9 cellular contexts compared by ENCODE assay signal in the genomic region with DNA sequence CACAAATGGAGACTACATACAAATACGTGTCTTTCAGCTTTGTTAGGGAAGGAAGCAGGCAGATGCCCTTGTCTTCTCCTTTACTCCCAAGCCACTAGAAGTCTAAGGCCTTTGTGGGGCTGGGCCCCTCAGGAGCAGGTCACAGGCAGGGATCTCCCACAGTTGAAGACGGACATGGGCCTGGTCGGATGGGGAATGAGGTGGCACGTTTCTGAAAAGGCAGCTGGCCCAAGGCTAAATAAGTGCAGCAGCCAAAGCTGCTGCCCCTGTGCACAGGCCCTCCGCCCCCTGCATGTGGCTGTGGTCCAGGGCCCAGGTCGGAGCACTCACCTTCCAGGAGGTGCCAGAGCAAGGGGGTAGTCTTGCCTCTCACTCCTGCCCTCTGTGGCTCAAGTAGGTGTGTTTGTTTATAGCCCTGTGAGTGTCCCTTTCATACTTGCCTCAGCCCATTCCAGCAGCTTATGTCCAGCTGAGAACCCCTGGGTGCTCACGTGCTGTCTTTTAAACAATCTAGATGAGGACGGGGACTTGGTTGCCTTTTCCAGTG. TPM values are rescaled to one million over a fixed set of nuclear protein-coding genes. Genes with fewer than 3 reads are reported as not detected.
DNase-seq lines count a peak whose midpoint lies in the region; ATAC-seq, FAIRE-seq and TF ChIP-seq lines count a peak whose summit lies in the region.
"Had no signal": no experiment of that assay in that cellular context is flagged by ENCODE, and none has a peak within 500 bp of the region (broad histone marks: within the 10 kb centered on the region; RNA-seq: fewer than 3 reads in every experiment).

No MANE protein-coding gene starts in this region.

- TF ChIP-seq CTCF in mammary epithelial cell (conservative IDR thresholded peaks at IDR 0.05 in 1 of 2, IDR thresholded peaks at IDR 0.05 in 1 of 2; ENCODE audit: extremely low read depth in 1 of 2, insufficient read depth in 1 of 2, low read depth in 1 of 2, low read length in 2 of 2): no peak

- peak overlapping the region; percentile 91 for H3K4me3 Mint-ChIP-seq in stimulated activated naive CD8-positive, alpha-beta T cell treated with anti-CD3 and anti-CD28 coated beads, Interleukin-15, Interleukin-2, amounts not matched to agents 100 ng/mL and 50 ng/mL, for 24 hours

- no peaks in the 10 kb centered on the region for H3K9me3 Mint-ChIP-seq in stimulated activated naive CD8-positive, alpha-beta T cell treated with anti-CD3 and anti-CD28 coated beads, Interleukin-15, Interleukin-2, amounts not matched to agents 100 ng/mL and 50 ng/mL, for 24 hours

- WGBS in mammary epithelial cell (ENCODE audit: low coverage, missing lambda C conversion rate): 25% methylated on average over 5 of the region's 8 CpGs
- 39 to 43% methylated on average over 8 of the region's 8 CpGs for WGBS in aorta, 2 donors

- no peaks in the 10 kb centered on the region for H4K20me1 ChIP-seq in mammary epithelial cell (ENCODE audit: insufficient read depth, low read length)

- H3K4me1 ChIP-seq in mammary epithelial cell (ENCODE audit: insufficient read depth, low read length): peaks cover 36% of the 10 kb centered on the region
- H3K4me1 ChIP-seq in mucosa of stomach (ENCODE audit: control insufficient read depth, insufficient read depth, low read length): peaks cover 64% of the 10 kb centered on the region
- H3K4me1 ChIP-seq in aorta (ENCODE audit: control insufficient read depth in 1 of 2, insufficient read depth in 2 of 2, low read length in 2 of 2): no peaks in the 10 kb centered on the region

- H3K27me3 ChIP-seq in mammary epithelial cell (ENCODE audit: insufficient read depth, low read length) (no peaks in the 10 kb centered on the region), mucosa of stomach (ENCODE audit: control insufficient read depth, insufficient read depth, low read length) (no peaks in the 10 kb centered on the region), aorta (ENCODE audit: control insufficient read depth in 1 of 2, insufficient read depth in 2 of 2, low read length in 1 of 2) (peaks cover 0 to 1% of the 10 kb centered on the region in 2 donors)

- peak overlapping the region; percentile 93 for H3K27ac Mint-ChIP-seq in stimulated activated naive CD8-positive, alpha-beta T cell treated with anti-CD3 and anti-CD28 coated beads, Interleukin-15, Interleukin-2, amounts not matched to agents 100 ng/mL and 50 ng/mL, for 24 hours

- no peak for ATAC-seq in stimulated activated naive CD8-positive, alpha-beta T cell treated with anti-CD3 and anti-CD28 coated beads, Interleukin-15, Interleukin-2, amounts not matched to agents 100 U/mL and 50 U/mL, for 24 hours
- ATAC-seq in aorta (ENCODE audit: low FRiP score) (no peak), HG03135 (IDR thresholded peaks at IDR 0.05; ENCODE audit: unreplicated experiment) (no peak)

- peaks cover 52% of the 10 kb centered on the region for H3K79me2 ChIP-seq in mammary epithelial cell (ENCODE audit: insufficient read depth, low read length)

- BruUV-seq in mammary epithelial cell (replicated peaks; lab: Mats Ljungman, UMichigan): no TSS peak

- intact Hi-C loops in mammary epithelial cell (cut with micrococcal nuclease): no loop called here
- intact Hi-C loops in aorta (cut with DNase I): loop anchor here (1.0 to 5.0 kb wide), 2 partner anchors 18 to 35 kb away; a partner anchor contains a TSS

- H3K9me3 ChIP-seq in mammary epithelial cell (replicated peaks; ENCODE audit: insufficient read depth, low read length) (no peaks in the 10 kb centered on the region), mucosa of stomach (ENCODE audit: control insufficient read depth, low read length) (no peaks in the 10 kb centered on the region), aorta (ENCODE audit: control insufficient read depth, low read length) (no peaks in the 10 kb centered on the region)

- peaks cover 36% of the 10 kb centered on the region for H3K36me3 Mint-ChIP-seq in stimulated activated naive CD8-positive, alpha-beta T cell treated with anti-CD3 and anti-CD28 coated beads, Interleukin-15, Interleukin-2, amounts not matched to agents 100 ng/mL and 50 ng/mL, for 24 hours (ENCODE audit: low read depth)

- H3K4me3 ChIP-seq in mammary epithelial cell (replicated peaks in 1 of 3; ENCODE audit: insufficient read depth in 1 of 3, low read depth in 2 of 3, low read length in 3 of 3): peak overlapping the region; percentile 64 to 91 (median 77)
- H3K4me3 ChIP-seq in mucosa of stomach (ENCODE audit: low read length): peak overlapping the region; percentile 57
- H3K4me3 ChIP-seq in aorta (ENCODE audit: low read length in 2 of 2): peak overlapping the region; percentile 28 to 47

- H3K36me3 ChIP-seq in mammary epithelial cell (ENCODE audit: insufficient read depth, low read length): peaks cover 21% of the 10 kb centered on the region
- peaks cover 11% of the 10 kb centered on the region for H3K36me3 ChIP-seq in mucosa of stomach (ENCODE audit: control insufficient read depth, insufficient read depth, low read length)
- H3K36me3 ChIP-seq in aorta (ENCODE audit: control insufficient read depth in 1 of 2, insufficient read depth in 2 of 2, low read length in 1 of 2): peaks cover 3 to 10% of the 10 kb centered on the region in 2 donors

- H3K27me3 Mint-ChIP-seq in stimulated activated naive CD8-positive, alpha-beta T cell treated with anti-CD3 and anti-CD28 coated beads, Interleukin-15, Interleukin-2, amounts not matched to agents 100 ng/mL and 50 ng/mL, for 24 hours: no peaks in the 10 kb centered on the region

- peak overlapping the region; percentile 12 for H3K9ac ChIP-seq in mammary epithelial cell (ENCODE audit: insufficient read depth, low read length)
- H3K9ac ChIP-seq in mucosa of stomach (ENCODE audit: low read length): peak overlapping the region; percentile 97

- H2AFZ ChIP-seq in mammary epithelial cell (ENCODE audit: low read depth, low read length): no peak overlapping the region

- H3K4me1 Mint-ChIP-seq in stimulated activated naive CD8-positive, alpha-beta T cell treated with anti-CD3 and anti-CD28 coated beads, Interleukin-15, Interleukin-2, amounts not matched to agents 100 ng/mL and 50 ng/mL, for 24 hours (ENCODE audit: low read depth): peaks cover 67% of the 10 kb centered on the region

- CTCF ChIA-PET in mammary epithelial cell (lab: Charles Lee; ENCODE audit: low non-redundant PET): interaction anchor here (0.6 to 0.7 kb wide), 2 partner anchors 189 to 1588 kb away, joined by 3 to 5 read pairs; no protein-coding TSS in a partner anchor

- dilution Hi-C loops in mammary epithelial cell (cut with HindIII; ENCODE audit: low sequenced_read_pairs): no loop called here

- no peak for DNase-seq in stimulated activated naive CD8-positive, alpha-beta T cell treated with anti-CD3 and anti-CD28 coated beads, Interleukin-15, Interleukin-2, amounts not matched to agents 100 U/mL and 50 U/mL, for 24 hours
- DNase-seq in mammary epithelial cell: no peak
- no peak for DNase-seq in aorta
- DNase-seq in mesenteric fat pad (ENCODE audit: low spot score): no peak
- DNase-seq in GM19239 (ENCODE audit: insufficient read length, low spot score): no peak

- peak overlapping the region; percentile 82 for H3K4me2 ChIP-seq in mammary epithelial cell (ENCODE audit: insufficient read depth, low read depth, low read length)

- FAIRE-seq in GM19239 (lab: Jason Lieb, UNC): no peak
- FAIRE-seq: TTC549 had no signal

- in situ Hi-C loops in mammary epithelial cell (cut with MboI; ENCODE audit: low sequenced_read_pairs in 2 of 2): no loop called here

- H3K27ac ChIP-seq in mammary epithelial cell (ENCODE audit: insufficient read depth, low read depth, low read length) (no peak overlapping the region), aorta (ENCODE audit: low read depth in 1 of 2, low read length in 2 of 2) (peak overlapping the region in 1 of 2 donors; percentile 5)

RNA-seq across cellular contexts. Expression of a gene that starts 1.8 kb away (rescaled TPM):
- total RNA-seq in mammary epithelial cell (100 to 1,000 TPM; 230 to 379 TPM), aorta (100 to 1,000 TPM; 333 to 404 TPM), mesenteric fat pad (600 TPM)
- polyA plus RNA-seq in mammary epithelial cell (84.0 TPM), aorta (100 to 1,000 TPM; 152 to 358 TPM)
- polyA minus RNA-seq in mammary epithelial cell: 66.6 TPM

RNA-seq across cellular contexts. Expression of a gene that starts 15.9 kb away (rescaled TPM):
- 100 to 1,000 TPM in 1 of 2 donors, 10 to 100 TPM in 1; 88.0 to 143 TPM for total RNA-seq in mammary epithelial cell
- polyA plus RNA-seq in mammary epithelial cell: 157 TPM
- polyA minus RNA-seq in mammary epithelial cell: 181 TPM
- total RNA-seq in aorta: 10 to 100 TPM; 56.0 to 78.8 TPM
- polyA plus RNA-seq in aorta: 10 to 100 TPM; 74.6 to 77.3 TPM
- total RNA-seq in mesenteric fat pad: 87.6 TPM

RNA-seq across cellular contexts. Expression of a gene that starts 28.7 kb away (rescaled TPM):
- under 1 TPM; 0.50 to 0.82 TPM for total RNA-seq in mammary epithelial cell
- 0.29 TPM for polyA plus RNA-seq in mammary epithelial cell
- polyA minus RNA-seq in mammary epithelial cell: not detected
- 10 to 100 TPM; 16.1 to 34.7 TPM for total RNA-seq in aorta
- 1 to 10 TPM; 6.6 to 9.3 TPM for polyA plus RNA-seq in aorta
- total RNA-seq in mesenteric fat pad: 9.6 TPM

RNA-seq across cellular contexts. Expression of a gene that starts 36.1 kb away (rescaled TPM):
- total RNA-seq in mammary epithelial cell (10 to 100 TPM in 1 of 2 donors, 1 to 10 TPM in 1; 9.5 to 20.4 TPM), aorta (10 to 100 TPM; 22.9 to 46.6 TPM), mesenteric fat pad (17.3 TPM)
- polyA plus RNA-seq in mammary epithelial cell (11.6 TPM), aorta (100 to 1,000 TPM in 1 of 2 donors, 10 to 100 TPM in 1; 24.2 to 103 TPM)
- polyA minus RNA-seq in mammary epithelial cell: 7.5 TPM
